In genomic region chr3:128794788-128795649, GRCh38 we compare ENCODE assay signal across 1 cellular context.
TF ChIP-seq lines count a peak whose summit lies in the region.

No MANE protein-coding gene starts in this region.

TF ChIP-seq in H1, 55 proteins besides CTCF, POLR2A, EP300 and RAD21 (continued from another document):
- no peak for TF ChIP-seq RBBP5 (IDR thresholded peaks at IDR 0.05; ENCODE audit: borderline replicate concordance, low read depth, low read length)
- TF ChIP-seq SRF (IDR thresholded peaks at IDR 0.05; ENCODE audit: low read depth, low read length), result no peak
- no peak for TF ChIP-seq BACH1 (IDR thresholded peaks at IDR 0.05; ENCODE audit: low read length)
- TF ChIP-seq SUZ12 (IDR thresholded peaks at IDR 0.05; ENCODE audit: low read length), result no peak
- no peak for TF ChIP-seq SAP30 (IDR thresholded peaks at IDR 0.05; ENCODE audit: insufficient read depth, insufficient replicate concordance, low read length)
- TF ChIP-seq POU5F1 (IDR thresholded peaks at IDR 0.05; ENCODE audit: low read depth, low read length), result no peak
TF ChIP-seq in H1: peak in this region for 0.
